ENCODE assay signal across 1 cellular context in genomic region chr11:34263462-34264186, GRCh38.
A peak's percentile ranks its signal among the peaks of the same experiment; 100 is the strongest.
TF ChIP-seq lines count a peak whose summit lies in the region.

No MANE protein-coding gene starts in this region.

TF ChIP-seq in HEK293, 187 proteins besides CTCF, POLR2A, EP300 and RAD21 (continued from another document):
- 0 out of 2 replicates have a peak, but pooled peaks have one; percentile 39 for TF ChIP-seq ZNF639 (tag by site-specific recombination; IDR thresholded peaks at IDR 0.05)
- no peak for TF ChIP-seq ATF2 (tag by site-specific recombination; IDR thresholded peaks at IDR 0.05; ENCODE audit: low read depth)
- TF ChIP-seq IKZF3 (tag by site-specific recombination; IDR thresholded peaks at IDR 0.05) = peak; percentile 66
- TF ChIP-seq GLIS2 (tag by site-specific recombination; IDR thresholded peaks at IDR 0.05) = peak; percentile 43
- no peak for TF ChIP-seq MZF1 (tag by site-specific recombination; IDR thresholded peaks at IDR 0.05; ENCODE audit: borderline replicate concordance)
- no peak for TF ChIP-seq ZNF596 (tag by site-specific recombination; IDR thresholded peaks at IDR 0.05)
- TF ChIP-seq SP7 (tag by site-specific recombination; IDR thresholded peaks at IDR 0.05) = 0 out of 2 replicates have a peak, but pooled peaks have one; percentile 23
- no peak for TF ChIP-seq ZNF155 (tag by site-specific recombination; IDR thresholded peaks at IDR 0.05)
- TF ChIP-seq ZNF404 (tag by site-specific recombination; IDR thresholded peaks at IDR 0.05) = no peak
- TF ChIP-seq ZNF423 (tag by site-specific recombination; IDR thresholded peaks at IDR 0.05) = peak; percentile 76
- TF ChIP-seq ZIC2 (tag by site-specific recombination; IDR thresholded peaks at IDR 0.05) = peak; percentile 94
- no peak for TF ChIP-seq ZNF560 (tag by site-specific recombination; IDR thresholded peaks at IDR 0.05; ENCODE audit: borderline replicate concordance)
- TF ChIP-seq MEIS1 (CRISPR knock-in tag; IDR thresholded peaks at IDR 0.05; ENCODE audit: borderline replicate concordance) = no peak
- peak; percentile 70; the same call in 1 of the 2 replicates for TF ChIP-seq ZNF629 (tag by site-specific recombination; IDR thresholded peaks at IDR 0.05)
- peak; percentile 50; the same call in 1 of the 2 replicates for TF ChIP-seq ZEB2 (tag by site-specific recombination; IDR thresholded peaks at IDR 0.05)
- no peak for TF ChIP-seq HOXD13 (CRISPR knock-in tag; IDR thresholded peaks at IDR 0.05; ENCODE audit: borderline replicate concordance)
- TF ChIP-seq ZNF433 (tag by site-specific recombination; IDR thresholded peaks at IDR 0.05; ENCODE audit: low read depth) = no peak
- no peak for TF ChIP-seq ZNF26 (tag by site-specific recombination; IDR thresholded peaks at IDR 0.05)
- peak; percentile 81 for TF ChIP-seq ZBTB48 (tag by site-specific recombination; IDR thresholded peaks at IDR 0.05)
- peak; percentile 56; the same call in 1 of the 2 replicates for TF ChIP-seq ZNF580 (tag by site-specific recombination; IDR thresholded peaks at IDR 0.05)
- TF ChIP-seq ZNF473 (tag by site-specific recombination; IDR thresholded peaks at IDR 0.05) = no peak
- TF ChIP-seq ZBTB44 (tag by site-specific recombination; IDR thresholded peaks at IDR 0.05) = peak; percentile 94
- 0 out of 2 replicates have a peak, but pooled peaks have one; percentile 23 for TF ChIP-seq ZBTB17 (tag by site-specific recombination; IDR thresholded peaks at IDR 0.05)
- TF ChIP-seq SCRT1 (tag by site-specific recombination; IDR thresholded peaks at IDR 0.05; ENCODE audit: borderline replicate concordance) = 0 out of 2 replicates have a peak, but pooled peaks have one; percentile 14
- 0 out of 2 replicates have a peak, but pooled peaks have one; percentile 50 for TF ChIP-seq ZNF792 (tag by site-specific recombination; IDR thresholded peaks at IDR 0.05)
- TF ChIP-seq ZNF513 (tag by site-specific recombination; IDR thresholded peaks at IDR 0.05) = no peak
- TF ChIP-seq ZNF366 (tag by site-specific recombination; conservative IDR thresholded peaks at IDR 0.05) = peak; percentile 63
- no peak for TF ChIP-seq ZNF140 (tag by site-specific recombination; IDR thresholded peaks at IDR 0.05)
- no peak for TF ChIP-seq ZNF214 (tag by site-specific recombination; IDR thresholded peaks at IDR 0.05; ENCODE audit: borderline replicate concordance)
- TF ChIP-seq ZNF626 (tag by site-specific recombination; IDR thresholded peaks at IDR 0.05) = no peak
- TF ChIP-seq YY1 (tag by site-specific recombination; IDR thresholded peaks at IDR 0.05) = no peak
- no peak for TF ChIP-seq ZNF488 (tag by site-specific recombination; IDR thresholded peaks at IDR 0.05)
- TF ChIP-seq ZNF501 (tag by site-specific recombination; IDR thresholded peaks at IDR 0.05) = peak; percentile 48; the same call in 1 of the 2 replicates
- TF ChIP-seq ZNF280D (tag by site-specific recombination; IDR thresholded peaks at IDR 0.05) = no peak
- TF ChIP-seq OSR2 (tag by site-specific recombination; IDR thresholded peaks at IDR 0.05) = no peak
- TF ChIP-seq ZNF19 (tag by site-specific recombination; IDR thresholded peaks at IDR 0.05; ENCODE audit: low read depth) = no peak
- TF ChIP-seq ZBTB8A (tag by site-specific recombination; IDR thresholded peaks at IDR 0.05) = peak; percentile 46
